In genomic region chrX:22194207-22194606, GRCh38 we compare ENCODE assay signal across 16 cellular contexts.
"Had no signal": no experiment of that assay in that cellular context is flagged by ENCODE, and none has a peak within 500 bp of the region (broad histone marks: within the 10 kb centered on the region; RNA-seq: fewer than 3 reads in every experiment).

No MANE protein-coding gene starts in this region.

- H3K9me3 ChIP-seq: breast epithelium, heart right ventricle, lower lobe of right lung, ovary, upper lobe of left lung had no signal

- DNase-seq: activated B cell treated with CpG ODN at 0.5 μM for 24 hours; activated CD4-positive, alpha-beta T cell treated with anti-CD3 and anti-CD28 coated beads for 48 hours; activated CD8-positive, alpha-beta memory T cell treated with anti-CD3 and anti-CD28 coated beads for 24 hours; activated naive CD8-positive, alpha-beta T cell treated with anti-CD3 and anti-CD28 coated beads for 36 hours; dermis blood vessel endothelial cell; effector memory CD8-positive, alpha-beta T cell; heart right ventricle; left cardiac atrium; lower lobe of right lung; ovary; stimulated activated naive CD8-positive, alpha-beta T cell treated with anti-CD3 and anti-CD28 coated beads, Interleukin-15, amount 100 ng/mL, for 72 hours; upper lobe of left lung had no signal

- H3K36me3 ChIP-seq: breast epithelium, heart right ventricle, lower lobe of right lung, ovary, upper lobe of left lung had no signal

- H3K4me1 ChIP-seq: breast epithelium, lower lobe of right lung, upper lobe of left lung had no signal

- H3K4me3 Mint-ChIP-seq: activated B cell treated with CpG ODN at 0.5 μM for 24 hours; activated naive CD8-positive, alpha-beta T cell treated with anti-CD3 and anti-CD28 coated beads for 36 hours; effector memory CD8-positive, alpha-beta T cell; stimulated activated naive CD8-positive, alpha-beta T cell treated with anti-CD3 and anti-CD28 coated beads, Interleukin-15, amount 100 ng/mL, for 72 hours; T-helper 1 cell treated with Interleukin-12 subunit alpha and Interleukin-12 subunit beta and Interleukin-4 antibody, amounts not matched to agents 30 μg/mL and 1 μg/mL, for 36 hours had no signal

- H3K4me3 ChIP-seq: breast epithelium, heart right ventricle, lower lobe of right lung, ovary, upper lobe of left lung had no signal

- H3K27me3 ChIP-seq: ovary, upper lobe of left lung had no signal

- H3K27ac ChIP-seq: breast epithelium, epithelial cell of prostate, heart right ventricle, lower lobe of right lung, ovary, upper lobe of left lung had no signal

- H3K9me3 Mint-ChIP-seq: activated B cell treated with CpG ODN at 0.5 μM for 24 hours; activated naive CD8-positive, alpha-beta T cell treated with anti-CD3 and anti-CD28 coated beads for 36 hours; effector memory CD8-positive, alpha-beta T cell; stimulated activated naive CD8-positive, alpha-beta T cell treated with anti-CD3 and anti-CD28 coated beads, Interleukin-15, amount 100 ng/mL, for 72 hours; T-helper 1 cell treated with Interleukin-12 subunit alpha and Interleukin-12 subunit beta and Interleukin-4 antibody, amounts not matched to agents 30 μg/mL and 1 μg/mL, for 36 hours had no signal

- ATAC-seq: effector memory CD8-positive, alpha-beta T cell; heart right ventricle; left cardiac atrium; lower lobe of right lung; sciatic nerve; stimulated activated naive CD8-positive, alpha-beta T cell treated with anti-CD3 and anti-CD28 coated beads, Interleukin-15, amount 100 ng/mL, for 72 hours had no signal

- H3K27me3 Mint-ChIP-seq: activated B cell treated with CpG ODN at 0.5 μM for 24 hours; activated naive CD8-positive, alpha-beta T cell treated with anti-CD3 and anti-CD28 coated beads for 36 hours; stimulated activated naive CD8-positive, alpha-beta T cell treated with anti-CD3 and anti-CD28 coated beads, Interleukin-15, amount 100 ng/mL, for 72 hours had no signal

- H3K27ac Mint-ChIP-seq: activated B cell treated with CpG ODN at 0.5 μM for 24 hours; activated naive CD8-positive, alpha-beta T cell treated with anti-CD3 and anti-CD28 coated beads for 36 hours; effector memory CD8-positive, alpha-beta T cell; stimulated activated naive CD8-positive, alpha-beta T cell treated with anti-CD3 and anti-CD28 coated beads, Interleukin-15, amount 100 ng/mL, for 72 hours; T-helper 1 cell treated with Interleukin-12 subunit alpha and Interleukin-12 subunit beta and Interleukin-4 antibody, amounts not matched to agents 30 μg/mL and 1 μg/mL, for 36 hours had no signal
